In genomic region chr9:3980212-3980611, GRCh38 we compare ENCODE assay signal across 24 cellular contexts.
DNase-seq lines count a peak whose midpoint lies in the region; ATAC-seq and TF ChIP-seq lines count a peak whose summit lies in the region.
"Had no signal": no experiment of that assay in that cellular context is flagged by ENCODE, and none has a peak within 500 bp of the region (broad histone marks: within the 10 kb centered on the region; RNA-seq: fewer than 3 reads in every experiment).

No MANE protein-coding gene starts in this region.

- H3K36me3 ChIP-seq in right atrium auricular region (no peaks in the 10 kb centered on the region), endodermal cell (ENCODE audit: control insufficient read depth, insufficient read depth, low read length) (no peaks in the 10 kb centered on the region), neuronal stem cell (replicated peaks in 1 of 2; ENCODE audit: control insufficient read depth in 2 of 2, insufficient read depth in 2 of 2, low read length in 2 of 2) (peaks cover 0 to 3% of the 10 kb centered on the region in 2 donors), MM.1S (replicated peaks; ENCODE audit: insufficient read depth, low read length) (no peaks in the 10 kb centered on the region), breast epithelium (no peaks in the 10 kb centered on the region)

- no peak overlapping the region for H3K23ac ChIP-seq in neuronal stem cell (ENCODE audit: low read depth, low read length, poor library complexity)

- H2BK12ac ChIP-seq in neuronal stem cell (ENCODE audit: low read length), result no peak overlapping the region

- H3K27ac Mint-ChIP-seq in endodermal cell, result no peak overlapping the region
- H3K27ac Mint-ChIP-seq: CD8-positive, alpha-beta T cell; HFFc6 had no signal

- H3K9me3 ChIP-seq in right atrium auricular region (no peaks in the 10 kb centered on the region), endodermal cell (ENCODE audit: control insufficient read depth, low read length) (peaks cover 25% of the 10 kb centered on the region), neuronal stem cell (replicated peaks in 1 of 2; ENCODE audit: control insufficient read depth in 2 of 2, insufficient read depth in 1 of 2, low read depth in 1 of 2, low read length in 2 of 2) (peaks cover 4 to 13% of the 10 kb centered on the region in 2 donors), MM.1S (replicated peaks; ENCODE audit: insufficient read depth, low read length) (no peaks in the 10 kb centered on the region), breast epithelium (no peaks in the 10 kb centered on the region)

- H3F3A ChIP-seq in MM.1S (ENCODE audit: insufficient read depth, low read length), result no peaks in the 10 kb centered on the region

- H2BK120ac ChIP-seq in neuronal stem cell (ENCODE audit: low read depth, low read length), result no peak overlapping the region

- H3K27me3 Mint-ChIP-seq in endodermal cell (ENCODE audit: insufficient read depth), result no peaks in the 10 kb centered on the region

- peaks cover 3% of the 10 kb centered on the region for H3K4me1 Mint-ChIP-seq in endodermal cell

- no peak overlapping the region for H3K4ac ChIP-seq in neuronal stem cell (ENCODE audit: low read length)

- no peaks in the 10 kb centered on the region for H3K9me2 ChIP-seq in MM.1S (replicated peaks; ENCODE audit: insufficient read depth, low read length)

- no peaks in the 10 kb centered on the region for H3K79me1 ChIP-seq in neuronal stem cell (ENCODE audit: low read depth, low read length)

- no peak overlapping the region for H4K91ac ChIP-seq in neuronal stem cell (ENCODE audit: low read depth, low read length, poor library complexity)

- H3K4me2 ChIP-seq in neuronal stem cell (ENCODE audit: insufficient read depth, low read length, poor library complexity, severe bottlenecking) (no peak overlapping the region), MM.1S (ENCODE audit: low read depth, low read length) (no peak overlapping the region)

- H4K20me1 ChIP-seq in MM.1S (ENCODE audit: insufficient read depth, low read length), result no peaks in the 10 kb centered on the region

- H2BK5ac ChIP-seq in neuronal stem cell (ENCODE audit: low read length), result no peak overlapping the region

- H3K14ac ChIP-seq in neuronal stem cell (ENCODE audit: low read length), result no peak overlapping the region

- DNase-seq in Right ventricle myocardium inferior (ENCODE audit: missing footprints) (no peak), right atrium auricular region (ENCODE audit: low spot score) (no peak), NCI-H446 (lab: John Stamatoyannopoulos, UW) (peak; percentile 59 to 63), endodermal cell (no peak), neuronal stem cell (ENCODE audit: low spot score) (no peak), Kasumi-1 (lab: John Stamatoyannopoulos, UW) (no peak), MM.1S (no peak), breast epithelium (ENCODE audit: low spot score in 2 of 2) (no peak)
- DNase-seq: AML-193; CD8-positive, alpha-beta T cell; EL; GF-D8; H7; HFFc6; KBM-7; NCI-H1105; NCI-H146; NCI-H2029; NCI-H2171; NCI-H526 treated with DMSO at 0.1 percent for 48 hours; PC-3; SHP77 treated with DMSO at 0.1 percent for 48 hours had no signal

- H3K27me3 ChIP-seq in right atrium auricular region, result no peaks in the 10 kb centered on the region
- no peaks in the 10 kb centered on the region for H3K27me3 ChIP-seq in endodermal cell (ENCODE audit: control insufficient read depth, insufficient read depth, low read length, poor library complexity, severe bottlenecking)
- H3K27me3 ChIP-seq in neuronal stem cell (ENCODE audit: control insufficient read depth in 3 of 3, insufficient read depth in 3 of 3, low read depth in 1 of 3, low read length in 3 of 3), result no peaks in the 10 kb centered on the region
- no peaks in the 10 kb centered on the region for H3K27me3 ChIP-seq in MM.1S (replicated peaks; ENCODE audit: insufficient read depth, low read length)
- no peaks in the 10 kb centered on the region for H3K27me3 ChIP-seq in breast epithelium

- no peak overlapping the region for H3K4me3 ChIP-seq in right atrium auricular region
- H3K4me3 ChIP-seq in endodermal cell (ENCODE audit: low read length), result no peak overlapping the region
- H3K4me3 ChIP-seq in neuronal stem cell (ENCODE audit: low read length in 2 of 2), result no peak overlapping the region
- H3K4me3 ChIP-seq in MM.1S (ENCODE audit: low read length), result no peak overlapping the region
- no peak overlapping the region for H3K4me3 ChIP-seq in breast epithelium
- H3K4me3 ChIP-seq: SK-N-MC had no signal

- H3K4me3 Mint-ChIP-seq in endodermal cell, result no peak overlapping the region
- H3K4me3 Mint-ChIP-seq: CD8-positive, alpha-beta T cell; HFFc6 had no signal

- H3K4me1 ChIP-seq in right atrium auricular region (peaks cover 0 to 12% of the 10 kb centered on the region in 2 donors), endodermal cell (ENCODE audit: control insufficient read depth, insufficient read depth, low read length) (no peaks in the 10 kb centered on the region), neuronal stem cell (ENCODE audit: control insufficient read depth in 2 of 2, insufficient read depth in 1 of 2, low read depth in 1 of 2, low read length in 2 of 2) (peaks cover 18 to 20% of the 10 kb centered on the region in 2 donors), MM.1S (ENCODE audit: low read length) (no peaks in the 10 kb centered on the region), breast epithelium (peaks cover 0 to 2% of the 10 kb centered on the region in 2 donors)

- 78 to 84% methylated on average over 4 to 5 of the region's 5 CpGs for WGBS in endodermal cell (ENCODE audit: insufficient coverage in 1 of 2, insufficient read length in 1 of 2), 2 experiments
- WGBS in neuronal stem cell (ENCODE audit: extremely low coverage in 2 of 2, insufficient read length in 2 of 2, insufficient replicate concordance in 1 of 2), 2 donors, result no CpG with 5 or more reads among the region's 5 CpGs

- no peak overlapping the region for H2BK15ac ChIP-seq in neuronal stem cell (ENCODE audit: low read length)

- peaks cover 6% of the 10 kb centered on the region for H3K36me3 Mint-ChIP-seq in endodermal cell (ENCODE audit: low read depth)
- H3K36me3 Mint-ChIP-seq: CD8-positive, alpha-beta T cell had no signal

- TF ChIP-seq POLR2A in breast epithelium (IDR thresholded peaks at IDR 0.05), result no peak

- H2AFZ ChIP-seq in neuronal stem cell (ENCODE audit: low read length) (peak overlapping the region; percentile 62), MM.1S (ENCODE audit: low read length) (no peak overlapping the region)

- intact Hi-C loops in Right ventricle myocardium inferior (cut with DNase I), result no loop called here
- intact Hi-C loops in breast epithelium (cut with DNase I; ENCODE audit: low total_unique reads), result no loop called here

- H2AK5ac ChIP-seq in neuronal stem cell (ENCODE audit: low read depth, low read length), result no peak overlapping the region

- no peak for TF ChIP-seq CTCF in right atrium auricular region (IDR thresholded peaks at IDR 0.05)
- TF ChIP-seq CTCF in endodermal cell (conservative IDR thresholded peaks at IDR 0.05), result no peak
- TF ChIP-seq CTCF in MM.1S (IDR thresholded peaks at IDR 0.05; ENCODE audit: low read length), result no peak
- no peak for TF ChIP-seq CTCF in breast epithelium (IDR thresholded peaks at IDR 0.05)

- H3K18ac ChIP-seq in neuronal stem cell (ENCODE audit: low read length), result peak overlapping the region; percentile 4

- no peak overlapping the region for H4K8ac ChIP-seq in neuronal stem cell (ENCODE audit: low read depth, low read length)

- H3K79me2 ChIP-seq in MM.1S (ENCODE audit: low read length), result no peaks in the 10 kb centered on the region

- no peak overlapping the region for H3K27ac ChIP-seq in right atrium auricular region
- peak overlapping the region; percentile 89 for H3K27ac ChIP-seq in endodermal cell (ENCODE audit: low read depth, low read length)
- H3K27ac ChIP-seq in neuronal stem cell (replicated peaks; ENCODE audit: low read length), result no peak overlapping the region
- no peak overlapping the region for H3K27ac ChIP-seq in MM.1S (ENCODE audit: low read length)
- H3K27ac ChIP-seq in breast epithelium, result no peak overlapping the region
- H3K27ac ChIP-seq: SK-N-MC had no signal

- no peak overlapping the region for H3K9ac ChIP-seq in endodermal cell (ENCODE audit: extremely low read depth, low read length, poor library complexity, severe bottlenecking)
- H3K9ac ChIP-seq in neuronal stem cell (ENCODE audit: low read depth, low read length, poor library complexity), result no peak overlapping the region
- H3K9ac ChIP-seq in MM.1S (ENCODE audit: low read length), result no peak overlapping the region

- H3K9me3 Mint-ChIP-seq in endodermal cell, result peaks cover 21% of the 10 kb centered on the region

- ATAC-seq in Right ventricle myocardium inferior, result peak; percentile 33
- ATAC-seq: CD8-positive, alpha-beta T cell; HepG2; PC-3 had no signal

Comparison
In these comparisons a context has a peak if more than half of its experiments do, and no peak if none do; other contexts are left out.
1. DNase-seq: peak in NCI-H446 (2 of 2); none in Right ventricle myocardium inferior (single experiment), right atrium auricular region (single experiment), endodermal cell (single experiment), neuronal stem cell (single experiment), Kasumi-1 (0 of 2), MM.1S (single experiment) and breast epithelium (0 of 2).